In genomic region chr17:7323731-7324437, GRCh38 we compare ENCODE assay signal across 6 cellular contexts. TPM values are rescaled to one million over a fixed set of nuclear protein-coding genes. Genes with fewer than 3 reads are reported as not detected.
A peak's percentile ranks its signal among the peaks of the same experiment; 100 is the strongest.
DNase-seq lines count a peak whose midpoint lies in the region; ATAC-seq, FAIRE-seq and TF ChIP-seq lines count a peak whose summit lies in the region.

No MANE protein-coding gene starts in this region.

- CTCF ChIA-PET in AG04449 (lab: Yijun Ruan, JAX) = interaction anchor here (0.8 to 4.9 kb wide), 11 partner anchors 9 to 363 kb away, joined by 3 to 39 read pairs (median 4); partner anchors contain the start of genes ACAP1, GPS2, SENP3 and SLC16A13
- CTCF ChIA-PET in PC-9 (lab: Charles Lee) = no interaction called here
- CTCF ChIA-PET in mammary epithelial cell (lab: Charles Lee; ENCODE audit: low non-redundant PET) = no interaction called here

- no peak overlapping the region for H2AFZ ChIP-seq in PC-9
- H2AFZ ChIP-seq in mammary epithelial cell (ENCODE audit: low read depth, low read length) = no peak overlapping the region

- H3K4me2 ChIP-seq in PC-9 = no peak overlapping the region
- no peak overlapping the region for H3K4me2 ChIP-seq in mammary epithelial cell (ENCODE audit: insufficient read depth, low read depth, low read length)

- POLR2A ChIA-PET in AG04449 (lab: Yijun Ruan, JAX) (interaction anchor here (0.5 to 1.1 kb wide), 2 partner anchors 234 to 251 kb away, joined by 3 read pairs; no protein-coding TSS in a partner anchor), PC-9 (lab: Charles Lee; ENCODE audit: unreplicated experiment) (no interaction called here)

- FAIRE-seq in pancreas (lab: Jason Lieb, UNC) = no peak

- H3K27me3 ChIP-seq in PC-9 (ENCODE audit: insufficient read depth, low read depth) (no peaks in the 10 kb centered on the region), mammary epithelial cell (ENCODE audit: insufficient read depth, low read length) (no peaks in the 10 kb centered on the region), pancreas (no peaks in the 10 kb centered on the region)

- peak in 3 of 4 donors; percentile 35 to 48 (median 44) for ATAC-seq in pancreas
- no peak for ATAC-seq in GM18858 (IDR thresholded peaks at IDR 0.05; ENCODE audit: unreplicated experiment)

- peaks cover 8% of the 10 kb centered on the region for H3K4me1 ChIP-seq in PC-9 (replicated peaks; ENCODE audit: insufficient read depth)
- peaks cover 11% of the 10 kb centered on the region for H3K4me1 ChIP-seq in mammary epithelial cell (ENCODE audit: insufficient read depth, low read length)
- H3K4me1 ChIP-seq in pancreas = peaks cover 0 to 8% (median 0%) of the 10 kb centered on the region in 3 donors

- no peaks in the 10 kb centered on the region; the same call in 1 of the 2 replicates for H4K20me1 ChIP-seq in PC-9 (ENCODE audit: insufficient read depth)
- no peaks in the 10 kb centered on the region for H4K20me1 ChIP-seq in mammary epithelial cell (ENCODE audit: insufficient read depth, low read length)

- peaks cover 24% of the 10 kb centered on the region for H3K79me2 ChIP-seq in PC-9 (ENCODE audit: low read depth)
- peaks cover 21% of the 10 kb centered on the region for H3K79me2 ChIP-seq in mammary epithelial cell (ENCODE audit: insufficient read depth, low read length)

- 0 out of 2 replicates have a peak, but pooled peaks cover 10% of the 10 kb centered on the region for H3F3A ChIP-seq in PC-9 (ENCODE audit: insufficient read depth, low read depth)

- H3K27ac ChIP-seq in PC-9 = no peak overlapping the region
- no peak overlapping the region for H3K27ac ChIP-seq in mammary epithelial cell (ENCODE audit: insufficient read depth, low read depth, low read length)
- H3K27ac ChIP-seq in pancreas = no peak overlapping the region

- H3K4me3 ChIP-seq in AG04449 (ENCODE audit: low read depth, low read length) (no peak overlapping the region), PC-9 (no peak overlapping the region), mammary epithelial cell (replicated peaks in 1 of 3; ENCODE audit: insufficient read depth in 1 of 3, low read depth in 2 of 3, low read length in 3 of 3) (no peak overlapping the region), pancreas (no peak overlapping the region)

- H3K9me2 ChIP-seq in PC-9 (ENCODE audit: insufficient read depth) = no peaks in the 10 kb centered on the region

- H3K9ac ChIP-seq in mammary epithelial cell (ENCODE audit: insufficient read depth, low read length) = no peak overlapping the region

- WGBS in mammary epithelial cell (ENCODE audit: low coverage, missing lambda C conversion rate) = 29% methylated on average over 15 of the region's 39 CpGs
- WGBS in pancreas, 2 donors = 68 to 70% methylated on average over 36 to 39 of the region's 39 CpGs

- BruUV-seq in PC-9 (replicated peaks; lab: Mats Ljungman, UMichigan) (no TSS peak), mammary epithelial cell (replicated peaks; lab: Mats Ljungman, UMichigan) (no TSS peak)

- no peaks in the 10 kb centered on the region for H3K9me3 ChIP-seq in PC-9 (ENCODE audit: insufficient read depth, low read depth)
- no peaks in the 10 kb centered on the region for H3K9me3 ChIP-seq in mammary epithelial cell (replicated peaks; ENCODE audit: insufficient read depth, low read length)
- H3K9me3 ChIP-seq in pancreas = no peaks in the 10 kb centered on the region

- dilution Hi-C loops in mammary epithelial cell (cut with HindIII; ENCODE audit: low sequenced_read_pairs) = no loop called here

- intact Hi-C loops in PC-9 (cut with micrococcal nuclease; ENCODE audit: unreplicated experiment) = no loop called here
- intact Hi-C loops in mammary epithelial cell (cut with micrococcal nuclease) = loop anchor here (1.0 kb wide), 1 partner anchor 22 kb away; no protein-coding TSS in a partner anchor
- intact Hi-C loops in pancreas (cut with DNase I) = no loop called here

- in situ Hi-C loops in mammary epithelial cell (cut with MboI; ENCODE audit: low sequenced_read_pairs in 2 of 2) = no loop called here

- TF ChIP-seq CTCF in AG04449 (IDR thresholded peaks at IDR 0.05; ENCODE audit: insufficient read depth, low read length, missing control alignments) = peak; percentile 89
- peak; percentile 73 for TF ChIP-seq CTCF in PC-9 (conservative IDR thresholded peaks at IDR 0.05)
- peak; percentile 91 to 94 for TF ChIP-seq CTCF in mammary epithelial cell (conservative IDR thresholded peaks at IDR 0.05 in 1 of 2, IDR thresholded peaks at IDR 0.05 in 1 of 2; ENCODE audit: extremely low read depth in 1 of 2, insufficient read depth in 1 of 2, low read depth in 1 of 2, low read length in 2 of 2)
- TF ChIP-seq CTCF in pancreas (IDR thresholded peaks at IDR 0.05) = peak; percentile 44 to 70 (median 56)

- DNase-seq in AG04449 (ENCODE audit: low read depth, low spot score) = no peak
- DNase-seq in PC-9 = peak in 1 of 2 experiments; percentile 53
- peak; percentile 41 for DNase-seq in mammary epithelial cell
- DNase-seq in pancreas = peak in 4 of 6 donors; percentile 59 to 86 (median 69)
- DNase-seq in pons (ENCODE audit: low spot score) = no peak

- H3K36me3 ChIP-seq in PC-9 (ENCODE audit: low read depth) (peaks cover 4% of the 10 kb centered on the region; the same call in 1 of the 2 replicates), mammary epithelial cell (ENCODE audit: insufficient read depth, low read length) (peaks cover 11% of the 10 kb centered on the region), pancreas (peaks cover 0 to 29% (median 7%) of the 10 kb centered on the region in 3 donors)

RNA-seq across cellular contexts. Expression of gene NEURL4, which starts 5.3 kb away (rescaled TPM):
- total RNA-seq in PC-9 (2021) (46.5 and 57.9 TPM in 2 replicates), mammary epithelial cell (10 to 100 TPM; 12.3 to 34.1 TPM), pancreas (10 to 100 TPM; 12.6 to 27.1 (median 15.4) TPM)
- polyA plus RNA-seq in mammary epithelial cell (14.2 TPM), pancreas (10 to 100 TPM; 49.0 to 72.1 TPM)
- polyA minus RNA-seq in mammary epithelial cell = 17.5 TPM

RNA-seq across cellular contexts. Expression of gene GPS2, which starts 8.7 kb away (rescaled TPM):
- 43.5 and 61.3 TPM in 2 replicates for total RNA-seq in PC-9 (2021)
- total RNA-seq in mammary epithelial cell = 10 to 100 TPM; 29.7 to 40.5 TPM
- 62.1 TPM for polyA plus RNA-seq in mammary epithelial cell
- polyA minus RNA-seq in mammary epithelial cell = 69.4 TPM
- 10 to 100 TPM; 22.1 to 33.5 (median 27.6) TPM for total RNA-seq in pancreas
- polyA plus RNA-seq in pancreas = 100 to 1,000 TPM in 1 of 2 donors, 10 to 100 TPM in 1; 68.9 to 101 TPM

RNA-seq across cellular contexts. Expression of gene ACAP1, which starts 12.4 kb away (rescaled TPM):
- total RNA-seq in PC-9 (2021) (10.9 and 28.5 TPM in 2 replicates), mammary epithelial cell (1 to 10 TPM; 2.0 to 4.7 TPM), pancreas (1 to 10 TPM; 1.6 to 5.6 (median 3.0) TPM)
- polyA plus RNA-seq in mammary epithelial cell (1.2 TPM), pancreas (1 to 10 TPM; 2.9 to 4.4 TPM)
- not detected for polyA minus RNA-seq in mammary epithelial cell

RNA-seq across cellular contexts. Expression of gene EIF5A, which starts 16.5 kb away (rescaled TPM):
- 806 and 1,298 TPM in 2 replicates for total RNA-seq in PC-9 (2021)
- total RNA-seq in mammary epithelial cell = 1,000 to 10,000 TPM in 1 of 2 donors, 100 to 1,000 TPM in 1; 597 to 1,021 TPM
- polyA plus RNA-seq in mammary epithelial cell = 1,130 TPM
- 1,457 TPM for polyA minus RNA-seq in mammary epithelial cell
- total RNA-seq in pancreas = 100 to 1,000 TPM; 104 to 220 (median 187) TPM
- 100 to 1,000 TPM; 167 to 205 TPM for polyA plus RNA-seq in pancreas

RNA-seq across cellular contexts. Expression of gene KCTD11, which starts 28.1 kb away (rescaled TPM):
- total RNA-seq in PC-9 (2021) (16.4 and 18.3 TPM in 2 replicates), mammary epithelial cell (10 to 100 TPM; 13.2 to 43.9 TPM), pancreas (1 to 10 TPM; 3.4 to 6.6 (median 4.3) TPM)
- polyA plus RNA-seq in mammary epithelial cell (27.0 TPM), pancreas (1 to 10 TPM; 7.2 TPM)
- polyA minus RNA-seq in mammary epithelial cell = 36.8 TPM

Comparison
In these comparisons a context has a peak if more than half of its experiments do, and no peak if none do; other contexts are left out.
1. DNase-seq: peak in mammary epithelial cell (single experiment) and pancreas (4 of 6); none in AG04449 (single experiment) and pons (single experiment).
2. Peak in every context shown above with its lines, with median percentiles within 50 percentile points of each other: CTCF ChIP-seq.